In the genomic region with DNA sequence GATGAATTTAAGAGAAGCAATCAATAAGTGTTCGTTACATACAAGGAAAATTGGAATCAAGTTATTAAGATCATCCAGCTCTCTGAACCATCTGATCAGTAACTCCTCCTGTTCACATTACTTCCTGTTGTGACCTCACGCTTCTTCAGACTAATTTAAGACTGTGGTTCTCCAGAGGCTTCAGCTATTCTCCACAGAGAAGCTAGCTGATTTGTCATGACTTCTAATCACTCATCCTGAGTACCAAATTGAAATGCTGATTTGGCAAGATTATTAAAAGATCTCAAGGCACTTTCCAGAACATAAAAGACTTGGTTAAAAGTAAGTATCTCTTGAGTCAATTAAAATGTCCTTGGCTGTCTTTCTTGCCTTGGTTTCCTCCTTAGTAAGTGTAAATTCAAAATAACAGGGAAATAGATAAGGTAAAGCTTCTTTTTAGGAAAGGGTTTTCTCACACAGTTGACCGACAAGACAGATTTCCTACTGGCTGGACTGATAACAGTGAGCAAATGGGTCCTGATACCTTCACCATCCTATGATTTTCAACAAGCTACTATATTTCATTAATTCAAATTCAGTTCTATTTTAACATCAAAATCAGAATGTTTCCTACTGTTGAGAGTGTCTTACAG, we compare ENCODE assay signal across 14 cellular contexts. TPM values are rescaled to one million over a fixed set of nuclear protein-coding genes. Genes with fewer than 3 reads are reported as not detected.
DNase-seq lines count a peak whose midpoint lies in the region; ATAC-seq and TF ChIP-seq lines count a peak whose summit lies in the region.
"Had no signal": no experiment of that assay in that cellular context is flagged by ENCODE, and none has a peak within 500 bp of the region (broad histone marks: within the 10 kb centered on the region; RNA-seq: fewer than 3 reads in every experiment).

No MANE protein-coding gene starts in this region.

- no peak overlapping the region for H3K9ac ChIP-seq in SK-N-MC (ENCODE audit: insufficient read length)

- H3K9me3 ChIP-seq in left ventricle myocardium inferior (replicated peaks) (peaks cover 7% of the 10 kb centered on the region), SK-N-MC (ENCODE audit: low read depth, low read length) (no peaks in the 10 kb centered on the region; the same call in 1 of the 2 replicates), left lung (peaks cover 0 to 6% of the 10 kb centered on the region in 2 donors)

- TF ChIP-seq CTCF in left ventricle myocardium inferior (IDR thresholded peaks at IDR 0.05; ENCODE audit: borderline replicate concordance) (no peak), left lung (IDR thresholded peaks at IDR 0.05) (no peak)

- no peak overlapping the region for H3K27ac ChIP-seq in left ventricle myocardium inferior (replicated peaks)
- peak overlapping the region; percentile 87 for H3K27ac ChIP-seq in SK-N-MC
- H3K27ac ChIP-seq in left lung: no peak overlapping the region
- H3K27ac ChIP-seq: brain microvascular endothelial cell, C4-2B, epithelial cell of prostate had no signal

- H3K27me3 ChIP-seq in left ventricle myocardium inferior (ENCODE audit: low read depth): no peaks in the 10 kb centered on the region
- H3K27me3 ChIP-seq in left lung: no peaks in the 10 kb centered on the region
- H3K27me3 ChIP-seq: brain microvascular endothelial cell had no signal

- H3K4me1 ChIP-seq in left ventricle myocardium inferior: peaks cover 45% of the 10 kb centered on the region
- peaks cover 0 to 35% of the 10 kb centered on the region in 2 donors for H3K4me1 ChIP-seq in left lung

- DNase-seq in left ventricle myocardium superior: no peak
- DNase-seq in left ventricle myocardium inferior: no peak
- DNase-seq in SK-N-MC (ENCODE audit: low read depth, low spot score): no peak
- no peak for DNase-seq in left lung
- DNase-seq in activated effector memory CD4-positive, alpha-beta T cell treated with anti-CD3 and anti-CD28 coated beads, Interleukin-2, amount 50 U/mL, for 16 hours: no peak
- DNase-seq: brain microvascular endothelial cell; NCI-H1417; stimulated activated naive CD4-positive, alpha-beta T cell; SW 1271 had no signal

- ATAC-seq in left ventricle myocardium superior (peak; percentile 54), left lung (peak; percentile 72), GM18909 (IDR thresholded peaks at IDR 0.05; ENCODE audit: poor library complexity, unreplicated experiment) (no peak), GM19395 (IDR thresholded peaks at IDR 0.05; ENCODE audit: unreplicated experiment) (no peak), GM21515 (IDR thresholded peaks at IDR 0.05; ENCODE audit: unreplicated experiment) (no peak)

- H3K36me3 ChIP-seq in left ventricle myocardium inferior: peaks cover 5% of the 10 kb centered on the region
- no peaks in the 10 kb centered on the region for H3K36me3 ChIP-seq in SK-N-MC (ENCODE audit: insufficient read depth, low read length)
- peaks cover 0 to 10% of the 10 kb centered on the region in 2 donors for H3K36me3 ChIP-seq in left lung
- H3K36me3 ChIP-seq: brain microvascular endothelial cell had no signal

- intact Hi-C loops in left ventricle myocardium superior (cut with micrococcal nuclease): no loop called here
- intact Hi-C loops in left ventricle myocardium inferior (cut with micrococcal nuclease): no loop called here
- intact Hi-C loops in left lung (cut with DNase I): no loop called here

- no peak overlapping the region for H3K4me3 ChIP-seq in left ventricle myocardium inferior
- H3K4me3 ChIP-seq in SK-N-MC: no peak overlapping the region
- no peak overlapping the region for H3K4me3 ChIP-seq in left lung

RNA-seq across cellular contexts. Expression of a gene that starts 38.5 kb away (rescaled TPM):
- total RNA-seq in left ventricle myocardium superior (17.2 TPM), left ventricle myocardium inferior (27.4 TPM), left lung (10 to 100 TPM; 43.8 to 59.6 TPM)

Comparison
In these comparisons a context has a peak if more than half of its experiments do, and no peak if none do; other contexts are left out.
1. ATAC-seq: peak in left ventricle myocardium superior (single experiment) and left lung (single experiment); none in GM18909 (single experiment), GM19395 (single experiment) and GM21515 (single experiment).